ENCODE assay signal across 9 cellular contexts in the genomic region with DNA sequence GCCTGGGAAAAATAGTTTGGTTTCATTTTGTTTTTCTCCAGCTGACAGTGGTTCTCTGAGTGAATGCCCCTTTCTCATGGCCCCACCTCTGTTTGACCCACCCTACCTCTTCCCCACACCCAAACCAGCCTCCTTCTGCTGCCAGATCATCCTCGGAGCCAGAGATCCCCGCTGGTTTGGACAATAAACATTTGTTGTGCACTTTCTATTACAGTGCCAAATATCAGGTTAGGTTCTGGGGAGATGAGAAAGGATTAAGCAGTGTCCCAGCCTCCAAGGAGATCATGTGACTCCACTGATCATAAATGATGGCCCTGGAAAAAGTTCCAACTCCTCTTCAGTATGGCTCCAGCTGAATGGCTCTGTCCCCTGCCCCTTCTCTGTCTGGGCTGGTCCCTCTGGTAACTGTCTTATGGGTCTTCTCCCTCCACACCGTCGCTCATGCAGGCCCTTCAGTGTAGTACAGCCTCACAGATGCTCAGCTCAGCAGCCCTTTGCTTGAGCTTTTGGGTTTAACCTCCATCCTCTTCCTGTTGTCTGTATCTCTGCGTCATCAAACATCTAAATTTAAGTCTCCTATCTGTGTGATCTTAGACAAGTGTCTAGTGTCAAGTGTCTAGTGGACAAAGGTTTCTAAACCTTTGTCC. TPM values are rescaled to one million over a fixed set of nuclear protein-coding genes. Genes with fewer than 3 reads are reported as not detected.
A peak's percentile ranks its signal among the peaks of the same experiment; 100 is the strongest.
DNase-seq lines count a peak whose midpoint lies in the region; ATAC-seq and TF ChIP-seq lines count a peak whose summit lies in the region.
"Had no signal": no experiment of that assay in that cellular context is flagged by ENCODE, and none has a peak within 500 bp of the region (broad histone marks: within the 10 kb centered on the region; RNA-seq: fewer than 3 reads in every experiment).

No MANE protein-coding gene starts in this region.

- in situ Hi-C loops in astrocyte of the spinal cord (cut with HindIII; ENCODE audit: low sequenced_read_pairs): no loop called here

- H3K4me1 Mint-ChIP-seq in CD4-positive, CD25-positive, alpha-beta regulatory T cell: peaks cover 46 to 97% (median 77%) of the 10 kb centered on the region in 4 donors
- H3K4me1 Mint-ChIP-seq in naive thymus-derived CD8-positive, alpha-beta T cell: peaks cover 58 to 98% (median 94%) of the 10 kb centered on the region in 4 donors

- H3K27ac Mint-ChIP-seq in CD4-positive, CD25-positive, alpha-beta regulatory T cell: peak overlapping the region; percentile 93 to 100 (median 99)
- peak overlapping the region; percentile 94 to 100 (median 99) for H3K27ac Mint-ChIP-seq in naive thymus-derived CD8-positive, alpha-beta T cell

- H4K20me1 ChIP-seq in OCI-LY3 (ENCODE audit: insufficient read depth, low read length): no peaks in the 10 kb centered on the region

- no peaks in the 10 kb centered on the region for H3K9me3 ChIP-seq in CD4-positive, CD25-positive, alpha-beta regulatory T cell (ENCODE audit: control insufficient read depth in 2 of 2, low read length in 2 of 2)
- H3K9me3 ChIP-seq in OCI-LY3 (ENCODE audit: insufficient read depth, low read length): peaks cover 3% of the 10 kb centered on the region; the same call in 1 of the 2 replicates

- peak overlapping the region; percentile 95 for H3K4me2 ChIP-seq in OCI-LY3 (ENCODE audit: low read length)

- H3K27me3 ChIP-seq in CD4-positive, CD25-positive, alpha-beta regulatory T cell (ENCODE audit: control insufficient read depth, insufficient read depth, low read length): no peaks in the 10 kb centered on the region
- H3K27me3 ChIP-seq in OCI-LY3 (ENCODE audit: low read depth, low read length): no peaks in the 10 kb centered on the region

- no peaks in the 10 kb centered on the region for H3K36me3 ChIP-seq in CD4-positive, CD25-positive, alpha-beta regulatory T cell (ENCODE audit: control insufficient read depth, insufficient read depth, low read length)
- H3K36me3 ChIP-seq in OCI-LY3 (replicated peaks; ENCODE audit: low read depth, low read length): no peaks in the 10 kb centered on the region

- H3K27me3 Mint-ChIP-seq in CD4-positive, CD25-positive, alpha-beta regulatory T cell: peaks cover 4% of the 10 kb centered on the region
- H3K27me3 Mint-ChIP-seq in naive thymus-derived CD8-positive, alpha-beta T cell: peaks cover 0 to 2% (median 0%) of the 10 kb centered on the region in 5 donors

- peak; percentile 56 to 89 (median 82) for DNase-seq in CD4-positive, CD25-positive, alpha-beta regulatory T cell
- DNase-seq in astrocyte of the spinal cord (ENCODE audit: low read depth, low spot score): peak; percentile 32
- DNase-seq in naive thymus-derived CD8-positive, alpha-beta T cell: peak in 9 of 10 donors; percentile 53 to 84 (median 64)
- DNase-seq in NCI-H2196 (lab: John Stamatoyannopoulos, UW; ENCODE audit: unreplicated experiment): no peak
- DNase-seq in NCI-H2227 (lab: John Stamatoyannopoulos, UW; ENCODE audit: unreplicated experiment): no peak
- no peak for DNase-seq in NCI-H1417 (lab: John Stamatoyannopoulos, UW)
- DNase-seq in stimulated activated CD4-positive, alpha-beta T cell treated with anti-CD3 and anti-CD28 coated beads, Interleukin-15, amount 100 ng/mL, for 24 hours: no peak
- DNase-seq: glutamatergic neuron had no signal

- POLR2A ChIA-PET in naive thymus-derived CD8-positive, alpha-beta T cell (lab: Charles Lee): interaction anchor here (0.8 to 4.3 kb wide), 18 partner anchors 9 to 209 kb away, joined by 3 to 39 read pairs (median 4); a partner anchor contains a TSS

- no peaks in the 10 kb centered on the region for H3K79me2 ChIP-seq in OCI-LY3 (ENCODE audit: low read length)

- peak overlapping the region; percentile 86 to 93 (median 89) for H3K4me3 Mint-ChIP-seq in CD4-positive, CD25-positive, alpha-beta regulatory T cell
- H3K4me3 Mint-ChIP-seq in naive thymus-derived CD8-positive, alpha-beta T cell: peak overlapping the region; percentile 60 to 95 (median 86)

- peak overlapping the region; percentile 92 for H3K27ac ChIP-seq in CD4-positive, CD25-positive, alpha-beta regulatory T cell (ENCODE audit: insufficient read depth, low read length, poor library complexity, severe bottlenecking)
- peak overlapping the region; percentile 100 for H3K27ac ChIP-seq in OCI-LY3 (ENCODE audit: low read length)

- peak overlapping the region; percentile 98 for H3K9ac ChIP-seq in OCI-LY3 (ENCODE audit: low read length)

- peaks cover 0 to 2% (median 0%) of the 10 kb centered on the region in 7 donors for H3K9me3 Mint-ChIP-seq in CD4-positive, CD25-positive, alpha-beta regulatory T cell
- H3K9me3 Mint-ChIP-seq in naive thymus-derived CD8-positive, alpha-beta T cell: peaks cover 0 to 9% (median 0%) of the 10 kb centered on the region in 9 donors

- H3K36me3 Mint-ChIP-seq in CD4-positive, CD25-positive, alpha-beta regulatory T cell: no peaks in the 10 kb centered on the region
- H3K36me3 Mint-ChIP-seq in naive thymus-derived CD8-positive, alpha-beta T cell: peaks cover 0 to 3% (median 0%) of the 10 kb centered on the region in 3 donors

- TF ChIP-seq CTCF in OCI-LY3 (IDR thresholded peaks at IDR 0.05; ENCODE audit: low read depth, low read length): no peak
- no peak for TF ChIP-seq CTCF in astrocyte of the spinal cord (IDR thresholded peaks at IDR 0.05; ENCODE audit: low read depth, low read length)

- H3K4me3 ChIP-seq in CD4-positive, CD25-positive, alpha-beta regulatory T cell (ENCODE audit: low read depth, low read length): peak overlapping the region; percentile 56
- H3K4me3 ChIP-seq in OCI-LY3 (ENCODE audit: low read length): peak overlapping the region; percentile 78
- H3K4me3 ChIP-seq in astrocyte of the spinal cord (ENCODE audit: low read depth, low read length): no peak overlapping the region

- H3K4me1 ChIP-seq in CD4-positive, CD25-positive, alpha-beta regulatory T cell (ENCODE audit: control insufficient read depth, insufficient read depth, low read length, poor library complexity, severe bottlenecking): peaks cover 89% of the 10 kb centered on the region
- peaks cover 91% of the 10 kb centered on the region for H3K4me1 ChIP-seq in OCI-LY3 (ENCODE audit: low read length)

- H2AFZ ChIP-seq in OCI-LY3 (ENCODE audit: low read depth, low read length): no peak overlapping the region

- ATAC-seq in CD4-positive, CD25-positive, alpha-beta regulatory T cell (ENCODE audit: low read depth in 2 of 2): peak; percentile 87 to 88
- ATAC-seq in naive thymus-derived CD8-positive, alpha-beta T cell: peak; percentile 78 to 81

RNA-seq across cellular contexts. Expression of a gene that starts 17.1 kb away (rescaled TPM):
- total RNA-seq in CD4-positive, CD25-positive, alpha-beta regulatory T cell: 38.1 TPM
- polyA plus RNA-seq in CD4-positive, CD25-positive, alpha-beta regulatory T cell: 100 to 1,000 TPM; 100 to 116 (median 109) TPM
- total RNA-seq in naive thymus-derived CD8-positive, alpha-beta T cell: 10 to 100 TPM; 65.3 to 67.1 TPM
- polyA plus RNA-seq in naive thymus-derived CD8-positive, alpha-beta T cell: 100 to 1,000 TPM; 121 to 130 (median 123) TPM

RNA-seq across cellular contexts. Expression of a gene that starts 44.3 kb away (rescaled TPM):
- total RNA-seq in CD4-positive, CD25-positive, alpha-beta regulatory T cell: 48.1 TPM
- 10 to 100 TPM; 29.1 to 46.2 (median 37.1) TPM for polyA plus RNA-seq in CD4-positive, CD25-positive, alpha-beta regulatory T cell
- 10 to 100 TPM; 56.6 to 57.1 TPM for total RNA-seq in naive thymus-derived CD8-positive, alpha-beta T cell
- 10 to 100 TPM; 29.9 to 37.2 (median 35.0) TPM for polyA plus RNA-seq in naive thymus-derived CD8-positive, alpha-beta T cell

Comparison
In these comparisons a context has a peak if more than half of its experiments do, and no peak if none do; other contexts are left out.
1. DNase-seq: peak in CD4-positive, CD25-positive, alpha-beta regulatory T cell (3 of 3), astrocyte of the spinal cord (single experiment) and naive thymus-derived CD8-positive, alpha-beta T cell (9 of 10); none in NCI-H2196 (single experiment), NCI-H2227 (single experiment), NCI-H1417 (0 of 3) and stimulated activated CD4-positive, alpha-beta T cell treated with anti-CD3 and anti-CD28 coated beads, Interleukin-15, amount 100 ng/mL, for 24 hours (single experiment).